ENCODE assay signal across 24 cellular contexts in the genomic region with DNA sequence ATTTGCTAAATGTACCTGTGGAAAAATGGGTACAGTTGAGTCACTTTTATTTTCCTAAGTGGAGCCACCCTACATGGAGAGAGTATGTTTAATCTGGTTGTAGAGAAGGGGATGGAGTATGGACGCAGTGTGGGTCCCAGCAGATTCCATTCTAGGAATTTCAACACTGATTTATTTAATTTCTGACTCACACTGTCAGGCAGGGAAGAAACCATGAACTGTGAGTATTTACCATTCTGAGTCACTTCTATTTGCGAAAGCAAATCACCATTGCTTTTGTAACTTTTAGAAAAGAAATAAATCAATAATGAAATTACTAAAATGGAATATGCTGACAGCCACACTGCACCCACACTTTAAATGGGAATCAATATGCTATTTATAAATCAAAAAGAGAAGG.
DNase-seq lines count a peak whose midpoint lies in the region; ATAC-seq and TF ChIP-seq lines count a peak whose summit lies in the region.
"Had no signal": no experiment of that assay in that cellular context is flagged by ENCODE, and none has a peak within 500 bp of the region (broad histone marks: within the 10 kb centered on the region; RNA-seq: fewer than 3 reads in every experiment).

No MANE protein-coding gene starts in this region.

- H3K9me3 Mint-ChIP-seq in H9 = no peaks in the 10 kb centered on the region

- no peaks in the 10 kb centered on the region for H4K20me1 ChIP-seq in osteoblast (ENCODE audit: insufficient read depth, low read length)
- H4K20me1 ChIP-seq in H9 (ENCODE audit: control insufficient read depth, insufficient read depth, insufficient read length) = no peaks in the 10 kb centered on the region

- H3T11ph ChIP-seq in H9 (ENCODE audit: low read length) = no peak overlapping the region

- H4K8ac ChIP-seq in H9 (replicated peaks; ENCODE audit: insufficient read length, low read depth, low read length) = no peak overlapping the region

- H4K5ac ChIP-seq in H9 (ENCODE audit: insufficient read length, low read depth, low read length) = no peak overlapping the region

- H2AK5ac ChIP-seq in H9 (ENCODE audit: insufficient read length, low read length) = no peak overlapping the region

- no peak overlapping the region for H3K14ac ChIP-seq in H9 (ENCODE audit: insufficient read depth, low read length)

- H3K36me3 Mint-ChIP-seq in H9 (ENCODE audit: insufficient read depth in 1 of 3, low read depth in 3 of 3) = no peaks in the 10 kb centered on the region
- H3K36me3 Mint-ChIP-seq: activated CD8-positive, alpha-beta memory T cell treated with anti-CD3 and anti-CD28 coated beads, Interleukin-2, amount 10 ng/mL, durations not matched to agents 7 days and 5 days had no signal

- no peak overlapping the region for H3K27ac ChIP-seq in left lung
- H3K27ac ChIP-seq in osteoblast (ENCODE audit: low read depth, low read length) = no peak overlapping the region
- no peak overlapping the region for H3K27ac ChIP-seq in H9 (ENCODE audit: insufficient read length, low read depth, low read length)
- H3K27ac ChIP-seq: esophagus muscularis mucosa, lower lobe of right lung, SJSA1, thoracic aorta had no signal

- H3K27me3 ChIP-seq in left lung (no peaks in the 10 kb centered on the region), osteoblast (ENCODE audit: insufficient read depth, low read length) (no peaks in the 10 kb centered on the region), H9 (ENCODE audit: insufficient read depth, low read length) (no peaks in the 10 kb centered on the region)
- H3K27me3 ChIP-seq: SJSA1 had no signal

- no peak overlapping the region for H4K91ac ChIP-seq in H9 (ENCODE audit: insufficient read length, low read depth, low read length)

- H3K4me1 Mint-ChIP-seq in H9 = no peaks in the 10 kb centered on the region
- H3K4me1 Mint-ChIP-seq: activated CD8-positive, alpha-beta memory T cell treated with anti-CD3 and anti-CD28 coated beads, Interleukin-2, amount 10 ng/mL, durations not matched to agents 7 days and 5 days; activated naive CD8-positive, alpha-beta T cell treated with anti-CD3 and anti-CD28 coated beads, Interleukin-2, amount 50 U/mL, for 24 hours; activated T-helper 17 cell treated with anti-CD3 and anti-CD28 coated beads, Interleukin-2, amount 50 U/mL, for 72 hours; central memory CD8-positive, alpha-beta T cell had no signal

- no peaks in the 10 kb centered on the region for H3K23me2 ChIP-seq in H9 (ENCODE audit: insufficient read length, low read depth, low read length, poor library complexity, severe bottlenecking)

- H2BK5ac ChIP-seq in H9 (ENCODE audit: insufficient read length, low read length) = no peak overlapping the region

- H2AFZ ChIP-seq in osteoblast (ENCODE audit: low read length) (no peak overlapping the region), H9 (ENCODE audit: low read length) (no peak overlapping the region)

- no peak overlapping the region for H3K4ac ChIP-seq in H9 (ENCODE audit: low read depth, low read length)

- no peak overlapping the region for H2BK120ac ChIP-seq in H9 (ENCODE audit: low read depth, low read length, poor library complexity, severe bottlenecking)

- no peaks in the 10 kb centered on the region for H3K36me3 ChIP-seq in left lung
- H3K36me3 ChIP-seq in osteoblast (ENCODE audit: insufficient read depth, low read length) = no peaks in the 10 kb centered on the region
- H3K36me3 ChIP-seq: esophagus muscularis mucosa, lower lobe of right lung, SJSA1, thoracic aorta had no signal

- H3K4me2 ChIP-seq in osteoblast (ENCODE audit: insufficient read depth, low read length) (no peak overlapping the region), H9 (ENCODE audit: insufficient read depth, insufficient read length, low read length) (no peak overlapping the region)

- H3K4me1 ChIP-seq in left lung (no peaks in the 10 kb centered on the region), osteoblast (ENCODE audit: insufficient read depth, low read length) (no peaks in the 10 kb centered on the region), H9 (ENCODE audit: insufficient read depth, low read length) (no peaks in the 10 kb centered on the region)
- H3K4me1 ChIP-seq: Caco-2, esophagus muscularis mucosa, lower lobe of right lung, SJSA1 had no signal

- no peak overlapping the region for H3K4me3 Mint-ChIP-seq in H9
- H3K4me3 Mint-ChIP-seq: activated CD8-positive, alpha-beta memory T cell treated with anti-CD3 and anti-CD28 coated beads, Interleukin-2, amount 10 ng/mL, durations not matched to agents 7 days and 5 days; activated naive CD8-positive, alpha-beta T cell treated with anti-CD3 and anti-CD28 coated beads, Interleukin-2, amount 50 U/mL, for 24 hours; activated T-helper 17 cell treated with anti-CD3 and anti-CD28 coated beads, Interleukin-2, amount 50 U/mL, for 72 hours; central memory CD8-positive, alpha-beta T cell had no signal

- intact Hi-C loops in left lung (cut with DNase I) = no loop called here

- H2BK12ac ChIP-seq in H9 (ENCODE audit: insufficient read length, low read depth, low read length) = no peak overlapping the region

- H3K79me2 ChIP-seq in osteoblast (ENCODE audit: insufficient read depth, low read length) = no peaks in the 10 kb centered on the region
- no peaks in the 10 kb centered on the region for H3K79me2 ChIP-seq in H9 (ENCODE audit: insufficient read depth, low read length)

- H3K4me3 ChIP-seq in astrocyte of the spinal cord (ENCODE audit: low read depth, low read length) (no peak overlapping the region), left lung (no peak overlapping the region), osteoblast (ENCODE audit: insufficient read depth, low read length) (no peak overlapping the region)
- H3K4me3 ChIP-seq: esophagus muscularis mucosa, lower lobe of right lung, SJSA1, thoracic aorta had no signal

- peak; percentile 93 for ATAC-seq in left lung
- ATAC-seq: activated CD8-positive, alpha-beta memory T cell treated with anti-CD3 and anti-CD28 coated beads, Interleukin-2, amount 10 ng/mL, durations not matched to agents 7 days and 5 days; activated naive CD8-positive, alpha-beta T cell treated with anti-CD3 and anti-CD28 coated beads, Interleukin-2, amount 50 U/mL, for 24 hours; activated T-helper 17 cell treated with anti-CD3 and anti-CD28 coated beads, Interleukin-2, amount 50 U/mL, for 72 hours had no signal

- TF ChIP-seq CTCF in AG09319 (IDR thresholded peaks at IDR 0.05; ENCODE audit: low read depth, low read length) (no peak), astrocyte of the spinal cord (IDR thresholded peaks at IDR 0.05; ENCODE audit: low read depth, low read length) (no peak), left lung (IDR thresholded peaks at IDR 0.05) (no peak), osteoblast (IDR thresholded peaks at IDR 0.05; ENCODE audit: extremely low read depth, low read depth, low read length) (no peak), H9 (conservative IDR thresholded peaks at IDR 0.05) (no peak)

- H3K9me3 ChIP-seq in left lung (no peaks in the 10 kb centered on the region), osteoblast (ENCODE audit: low read depth, low read length) (no peaks in the 10 kb centered on the region), H9 (ENCODE audit: control insufficient read depth, low read depth, low read length) (no peaks in the 10 kb centered on the region)
- H3K9me3 ChIP-seq: Caco-2, esophagus muscularis mucosa, lower lobe of right lung, thoracic aorta had no signal

- no peak overlapping the region for H3K23ac ChIP-seq in H9 (ENCODE audit: insufficient read length, low read depth, low read length)

- no peaks in the 10 kb centered on the region for H3K79me1 ChIP-seq in H9 (ENCODE audit: insufficient read depth, low read depth, low read length, poor library complexity, severe bottlenecking)

- no peak overlapping the region; a peak in 1 of 7 replicates for H3K27ac Mint-ChIP-seq in H9
- H3K27ac Mint-ChIP-seq: activated CD8-positive, alpha-beta memory T cell treated with anti-CD3 and anti-CD28 coated beads, Interleukin-2, amount 10 ng/mL, durations not matched to agents 7 days and 5 days; activated naive CD8-positive, alpha-beta T cell treated with anti-CD3 and anti-CD28 coated beads, Interleukin-2, amount 50 U/mL, for 24 hours; activated T-helper 17 cell treated with anti-CD3 and anti-CD28 coated beads, Interleukin-2, amount 50 U/mL, for 72 hours had no signal

- in situ Hi-C loops in astrocyte of the spinal cord (cut with HindIII; ENCODE audit: low sequenced_read_pairs) = no loop called here

- no peak overlapping the region for H3K56ac ChIP-seq in H9 (ENCODE audit: insufficient read length, low read depth, low read length)

- no peak overlapping the region for H2BK15ac ChIP-seq in H9 (ENCODE audit: low read depth, low read length)

- H2BK20ac ChIP-seq in H9 (ENCODE audit: low read depth, low read length, poor library complexity, severe bottlenecking) = no peak overlapping the region

- H3K27me3 Mint-ChIP-seq in H9 (ENCODE audit: low read depth) = no peaks in the 10 kb centered on the region
- H3K27me3 Mint-ChIP-seq: activated CD8-positive, alpha-beta memory T cell treated with anti-CD3 and anti-CD28 coated beads, Interleukin-2, amount 10 ng/mL, durations not matched to agents 7 days and 5 days; activated naive CD8-positive, alpha-beta T cell treated with anti-CD3 and anti-CD28 coated beads, Interleukin-2, amount 50 U/mL, for 24 hours; activated T-helper 17 cell treated with anti-CD3 and anti-CD28 coated beads, Interleukin-2, amount 50 U/mL, for 72 hours; central memory CD8-positive, alpha-beta T cell had no signal

- H3K18ac ChIP-seq in H9 (ENCODE audit: insufficient read length, low read depth, low read length) = no peak overlapping the region

- H3K9ac ChIP-seq in H9 (ENCODE audit: extremely low read depth, insufficient read length, low read length) = no peak overlapping the region

- DNase-seq in AG09319 (ENCODE audit: extremely low read depth, low read depth) (peak; percentile 1), HPDE6-E6E7 (ENCODE audit: extremely low spot score) (peak; percentile 42), astrocyte of the spinal cord (ENCODE audit: low read depth, low spot score) (peak; percentile 53), left lung (no peak), SW 1271 (lab: John Stamatoyannopoulos, UW) (no peak), osteoblast (ENCODE audit: insufficient read length, low spot score, missing footprints) (no peak), H9 (no peak)
- no peak for DNase-seq in activated CD4-positive, alpha-beta T cell treated with anti-CD3 and anti-CD28 coated beads, Interleukin-2, amount 50 U/mL, for 1 hour
- DNase-seq: activated CD8-positive, alpha-beta memory T cell treated with anti-CD3 and anti-CD28 coated beads, Interleukin-2, amount 10 ng/mL, durations not matched to agents 7 days and 5 days; activated naive CD8-positive, alpha-beta T cell treated with anti-CD3 and anti-CD28 coated beads, Interleukin-2, amount 50 U/mL, for 24 hours; Caco-2; GDM1; glutamatergic neuron; GOT3; lower lobe of right lung; NCI-H1436; NCI-H526; retina; T1000 had no signal

- WGBS in H9 (ENCODE audit: extremely low coverage, insufficient read length, low lambda C conversion rate) = no CpG with 5 or more reads among the region's 2 CpGs

Comparison
In these comparisons a context has a peak if more than half of its experiments do, and no peak if none do; other contexts are left out.
1. DNase-seq: peak in AG09319 (single experiment), HPDE6-E6E7 (single experiment) and astrocyte of the spinal cord (single experiment); none in left lung (0 of 2), activated CD4-positive, alpha-beta T cell treated with anti-CD3 and anti-CD28 coated beads, Interleukin-2, amount 50 U/mL, for 1 hour (single experiment), SW 1271 (0 of 2), osteoblast (single experiment) and H9 (single experiment).